In the genomic region with DNA sequence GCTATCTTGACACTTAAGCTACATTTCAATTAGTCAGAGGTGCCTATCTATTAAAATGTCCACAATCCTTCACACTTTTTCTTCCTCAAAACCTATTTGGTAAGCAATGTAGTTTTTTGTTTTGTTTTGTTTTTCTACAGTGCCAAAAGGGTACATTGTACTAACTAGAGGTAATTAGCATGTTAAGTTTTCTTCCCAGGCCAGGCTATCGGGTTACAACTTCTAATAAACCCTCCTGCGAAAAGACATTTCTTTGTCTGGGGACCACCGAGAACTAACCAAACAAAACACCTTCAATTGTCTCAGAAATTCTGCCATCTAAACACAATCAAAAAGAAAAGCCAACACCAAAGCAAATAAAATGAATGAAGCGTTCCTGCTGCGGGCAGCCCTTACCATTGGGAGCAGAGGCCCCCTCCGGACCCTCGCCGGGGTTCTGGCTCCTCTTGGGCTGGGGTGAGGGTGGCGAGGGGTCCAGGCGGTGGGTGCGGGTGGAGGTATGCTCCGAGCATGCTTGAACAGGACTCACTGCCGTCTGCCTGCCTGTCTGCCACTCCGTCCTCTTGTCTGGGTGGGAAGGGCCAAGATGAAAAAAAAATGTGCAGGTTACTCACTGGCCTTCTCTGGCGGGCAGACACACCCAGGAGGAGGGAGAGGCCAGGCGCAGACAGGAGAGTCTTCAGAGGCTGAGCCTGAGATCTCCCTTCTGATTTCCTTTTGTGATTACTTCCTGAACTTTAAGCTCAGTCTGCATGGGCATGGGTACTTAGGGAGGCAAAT, we compare ENCODE assay signal across 11 cellular contexts.
A peak's percentile ranks its signal among the peaks of the same experiment; 100 is the strongest.
DNase-seq lines count a peak whose midpoint lies in the region; ATAC-seq, FAIRE-seq and TF ChIP-seq lines count a peak whose summit lies in the region.
"Had no signal": no experiment of that assay in that cellular context is flagged by ENCODE, and none has a peak within 500 bp of the region (broad histone marks: within the 10 kb centered on the region; RNA-seq: fewer than 3 reads in every experiment).

No MANE protein-coding gene starts in this region.

- FAIRE-seq in HTR-8/SVneo (lab: Jason Lieb, UNC), result peak; percentile 13

- peak overlapping the region; percentile 51 to 79 (median 73) for H3K27ac ChIP-seq in thyroid gland
- H3K27ac ChIP-seq: SK-N-MC had no signal

- no peaks in the 10 kb centered on the region for H3K27me3 ChIP-seq in thyroid gland

- H3K4me3 ChIP-seq in iPS-18c (ENCODE audit: insufficient read depth, low read depth, low read length), result peak overlapping the region; percentile 52
- H3K4me3 ChIP-seq in thyroid gland (replicated peaks in 1 of 3), result peak overlapping the region in 1 of 3 donors; percentile 21
- H3K4me3 ChIP-seq: SK-N-MC had no signal

- H3K9me3 ChIP-seq in iPS-18c (ENCODE audit: control insufficient read depth, insufficient read depth, low read length) (peaks cover 2% of the 10 kb centered on the region), thyroid gland (no peaks in the 10 kb centered on the region)

- WGBS in thyroid gland, 2 donors, result 15 to 30% methylated on average over 16 of the region's 16 CpGs

- no peak for TF ChIP-seq CTCF in thyroid gland (IDR thresholded peaks at IDR 0.05)

- peak in 1 of 2 donors; percentile 89 for TF ChIP-seq POLR2A in thyroid gland (IDR thresholded peaks at IDR 0.05)

- peaks cover 26 to 42% of the 10 kb centered on the region in 2 donors for H3K4me1 ChIP-seq in thyroid gland

- intact Hi-C loops in thyroid gland (cut with DNase I), result loop anchor here (10.0 kb wide), 1 partner anchor 51 kb away; no protein-coding TSS in a partner anchor

- DNase-seq in HTR-8/SVneo (ENCODE audit: insufficient read length, low spot score) (peak; percentile 23), RPMI7951 (ENCODE audit: low read depth) (peak; percentile 22), thyroid gland (peak; percentile 84 to 87), NOMO-1 treated with DMSO at 0.1 percent for 48 hours (lab: John Stamatoyannopoulos, UW; ENCODE audit: unreplicated experiment) (no peak)
- no peak for DNase-seq in central memory CD4-positive, alpha-beta T cell
- DNase-seq: activated naive CD4-positive, alpha-beta T cell treated with Interleukin-2 at 50 U/mL for 16 hours; stimulated activated CD4-positive, alpha-beta T cell treated with anti-CD3 and anti-CD28 coated beads, Interleukin-4, amount 100 ng/mL, for 4 hours had no signal

- H3K36me3 ChIP-seq in thyroid gland, result no peaks in the 10 kb centered on the region

- ATAC-seq in GM18867 (IDR thresholded peaks at IDR 0.05; ENCODE audit: unreplicated experiment) (no peak), GM19328 (IDR thresholded peaks at IDR 0.05; ENCODE audit: unreplicated experiment) (no peak)

Comparison
In these comparisons a context has a peak if more than half of its experiments do, and no peak if none do; other contexts are left out.
1. DNase-seq: peak in HTR-8/SVneo (single experiment), RPMI7951 (single experiment) and thyroid gland (2 of 2); none in NOMO-1 treated with DMSO at 0.1 percent for 48 hours (single experiment) and central memory CD4-positive, alpha-beta T cell (single experiment).